In genomic region chr3:111539351-111540331, GRCh38 we compare ENCODE assay signal across 8 cellular contexts. TPM values are rescaled to one million over a fixed set of nuclear protein-coding genes. Genes with fewer than 3 reads are reported as not detected.
DNase-seq lines count a peak whose midpoint lies in the region; ATAC-seq and TF ChIP-seq lines count a peak whose summit lies in the region.

No MANE protein-coding gene starts in this region.

- DNase-seq in GM12864 (ENCODE audit: low read depth) = no peak
- DNase-seq in T-helper 1 cell = peak; percentile 26 to 65 (median 45)
- DNase-seq in astrocyte of the hippocampus (ENCODE audit: low read depth, low spot score) = peak; percentile 86
- DNase-seq in left kidney (ENCODE audit: low read depth, low spot score) = peak; percentile 78
- DNase-seq in stimulated activated CD4-positive, alpha-beta T cell treated with anti-CD3 and anti-CD28 coated beads, TNF-alpha, amount 100 ng/mL, for 48 hours (ENCODE audit: low read depth in 3 of 3) = peak; percentile 28 to 42 (median 34)
- DNase-seq in aorta = no peak

- H3K27ac ChIP-seq in aorta (ENCODE audit: low read depth in 1 of 2, low read length in 2 of 2) = no peak overlapping the region

- intact Hi-C loops in aorta (cut with DNase I) = no loop called here

- peak; percentile 66 for ATAC-seq in GM21737 (IDR thresholded peaks at IDR 0.05; ENCODE audit: unreplicated experiment)
- no peak for ATAC-seq in aorta (ENCODE audit: low FRiP score)

- peak; percentile 80 for TF ChIP-seq CTCF in GM12864 (IDR thresholded peaks at IDR 0.05; ENCODE audit: low read depth, low read length, missing control alignments)

- WGBS in aorta, 2 donors = 15 to 16% methylated on average over 10 of the region's 10 CpGs

- TF ChIP-seq EP300 in Ishikawa (IDR thresholded peaks at IDR 0.05; ENCODE audit: borderline replicate concordance) = no peak

- TF ChIP-seq RAD21 in Ishikawa (IDR thresholded peaks at IDR 0.05; ENCODE audit: low read depth) = peak; percentile 76

- H3K27me3 ChIP-seq in aorta (ENCODE audit: control insufficient read depth in 1 of 2, insufficient read depth in 2 of 2, low read length in 1 of 2) = peaks cover 0 to 2% of the 10 kb centered on the region in 2 donors

- no peaks in the 10 kb centered on the region for H3K36me3 ChIP-seq in aorta (ENCODE audit: control insufficient read depth in 1 of 2, insufficient read depth in 2 of 2, low read length in 1 of 2)

- H3K9me3 ChIP-seq in aorta (ENCODE audit: control insufficient read depth, low read length) = no peaks in the 10 kb centered on the region

- no peak overlapping the region for H3K4me3 ChIP-seq in GM12864 (ENCODE audit: low read depth, low read length)
- no peak overlapping the region for H3K4me3 ChIP-seq in aorta (ENCODE audit: low read length in 2 of 2)

- no peaks in the 10 kb centered on the region for H3K4me1 ChIP-seq in aorta (ENCODE audit: control insufficient read depth in 1 of 2, insufficient read depth in 2 of 2, low read length in 2 of 2)

TF ChIP-seq in Ishikawa, 13 proteins besides CTCF, POLR2A, EP300 and RAD21:
- TF ChIP-seq NFIC (IDR thresholded peaks at IDR 0.05) (no peak), REST (IDR thresholded peaks at IDR 0.05; ENCODE audit: low read depth) (no peak)

RNA-seq across cellular contexts. Expression of gene CD96, which starts 2.4 kb away (rescaled TPM):
- 1 to 10 TPM; 1.8 to 4.8 TPM for total RNA-seq in aorta
- 1 to 10 TPM in 1 of 2 donors, under 1 TPM in 1; 0.10 to 1.6 TPM for polyA plus RNA-seq in aorta

RNA-seq across cellular contexts. Expression of gene ZBED2, which starts 55.5 kb away (rescaled TPM):
- not detected for total RNA-seq in aorta
- polyA plus RNA-seq in aorta = not detected

Comparison
In these comparisons a context has a peak if more than half of its experiments do, and no peak if none do; other contexts are left out.
1. DNase-seq: peak in T-helper 1 cell (5 of 5), astrocyte of the hippocampus (single experiment), left kidney (single experiment) and stimulated activated CD4-positive, alpha-beta T cell treated with anti-CD3 and anti-CD28 coated beads, TNF-alpha, amount 100 ng/mL, for 48 hours (3 of 3); none in GM12864 (single experiment) and aorta (0 of 2).